Comparison of ENCODE assay signal across 26 cellular contexts in genomic region chr6:118567974-118568373, GRCh38. TPM values are rescaled to one million over a fixed set of nuclear protein-coding genes. Genes with fewer than 3 reads are reported as not detected.
"Had no signal": no experiment of that assay in that cellular context is flagged by ENCODE, and none has a peak within 500 bp of the region (broad histone marks: within the 10 kb centered on the region; RNA-seq: fewer than 3 reads in every experiment).

No MANE protein-coding gene starts in this region.

- ATAC-seq: effector memory CD8-positive, alpha-beta T cell; esophagus mucosa had no signal

- H3K9me3 Mint-ChIP-seq: effector memory CD8-positive, alpha-beta T cell; type B pancreatic cell had no signal

- H3K27ac Mint-ChIP-seq: type B pancreatic cell had no signal

- H3K27me3 ChIP-seq: ascending aorta, brain microvascular endothelial cell, spleen, vagina had no signal

- H3K27me3 Mint-ChIP-seq: effector memory CD8-positive, alpha-beta T cell; type B pancreatic cell had no signal

- DNase-seq: activated CD4-positive, alpha-beta T cell treated with anti-CD3 and anti-CD28 coated beads for 1 hour; activated CD4-positive, alpha-beta T cell treated with anti-CD3 and anti-CD28 coated beads, Interleukin-2, amount 50 U/mL, for 4 hours; activated CD8-positive, alpha-beta memory T cell treated with anti-CD3 and anti-CD28 coated beads for 24 hours; activated CD8-positive, alpha-beta memory T cell treated with anti-CD3 and anti-CD28 coated beads, Interleukin-2, amount 50 U/mL, for 4 hours; activated gamma-delta T cell; activated naive CD4-positive, alpha-beta T cell treated with anti-CD3 and anti-CD28 coated beads, Interleukin-2, amount 50 U/mL, for 16 hours; brain microvascular endothelial cell; central memory CD4-positive, alpha-beta T cell; effector memory CD8-positive, alpha-beta T cell; hypothalamus; mesenchymal stem cell; nucleus accumbens; spleen; stimulated activated CD4-positive, alpha-beta T cell treated with anti-CD3 and anti-CD28 coated beads, Interleukin-4, amount 100 ng/mL, for 1 hour; stimulated activated naive CD4-positive, alpha-beta T cell treated with Interleukin-2 at 50 U/mL for 16 hours; T-helper 9 cell had no signal

- H3K4me3 ChIP-seq: ascending aorta, spleen, thoracic aorta, vagina had no signal

- H3K9me3 ChIP-seq: thoracic aorta, vagina had no signal

- H3K27ac ChIP-seq: brain microvascular endothelial cell, parathyroid adenoma, spleen, vagina had no signal

- H3K4me3 Mint-ChIP-seq: effector memory CD8-positive, alpha-beta T cell; type B pancreatic cell had no signal

- H2AFZ ChIP-seq: parathyroid adenoma had no signal

- H3K4me1 ChIP-seq: ascending aorta, vagina had no signal

- H3K9ac ChIP-seq: parathyroid adenoma had no signal

- H3K36me3 ChIP-seq: brain microvascular endothelial cell, thoracic aorta, vagina had no signal

RNA-seq across cellular contexts. Expression of gene PLN, which starts 19.9 kb away (rescaled TPM):
- total RNA-seq: dermis microvascular lymphatic vessel endothelial cell; endothelial cell of umbilical vein; T-helper 1 cell treated with Interleukin-12 subunit alpha and Interleukin-12 subunit beta and Interleukin-4 antibody, amounts not matched to agents 30 ng/mL and 1 ng/mL, for 36 hours had no signal
- polyA plus RNA-seq: endothelial cell of umbilical vein, neural cell had no signal
